Comparison of ENCODE assay signal across 8 cellular contexts in the genomic region with DNA sequence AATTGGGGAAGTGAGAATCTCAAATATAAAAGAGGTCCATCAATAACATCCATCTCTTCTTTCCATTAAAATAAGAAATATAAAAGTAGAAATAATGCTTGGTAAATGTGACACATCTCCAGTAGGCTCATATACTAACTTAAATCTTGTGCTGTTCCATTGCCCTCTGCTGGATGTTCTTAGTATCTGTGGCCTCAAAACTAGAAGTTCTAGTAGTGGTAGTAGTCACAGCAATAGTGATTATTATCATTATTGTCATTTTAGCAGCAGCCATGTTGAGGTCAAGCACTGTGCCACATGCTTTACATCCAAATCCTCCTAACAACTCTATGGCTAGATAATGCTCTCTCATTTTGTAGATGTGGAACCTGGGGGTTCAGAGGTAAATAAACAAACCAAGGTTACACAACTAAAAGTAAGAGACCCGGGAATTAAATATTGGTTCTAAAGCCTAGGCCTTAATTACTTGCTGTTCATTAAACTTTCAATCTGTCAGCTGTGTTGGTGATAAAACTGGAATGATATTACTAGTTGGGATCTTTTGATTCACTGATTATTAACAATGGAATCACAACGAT. TPM values are rescaled to one million over a fixed set of nuclear protein-coding genes. Genes with fewer than 3 reads are reported as not detected.
DNase-seq lines count a peak whose midpoint lies in the region; ATAC-seq and TF ChIP-seq lines count a peak whose summit lies in the region.

No MANE protein-coding gene starts in this region.

- H3K9ac ChIP-seq in DND-41 (ENCODE audit: low read depth, low read length), result no peak overlapping the region
- no peak overlapping the region for H3K9ac ChIP-seq in smooth muscle cell (ENCODE audit: low read depth)

- DNase-seq in DND-41 (peak; percentile 29), HuH-7.5 (ENCODE audit: low spot score) (peak; percentile 13), NOMO-1 treated with dmso at 0.1 percent for 144 hours (lab: John Stamatoyannopoulos, UW; ENCODE audit: unreplicated experiment) (peak; percentile 47), astrocyte of the spinal cord (ENCODE audit: low read depth, low spot score) (peak; percentile 81), hepatocyte (ENCODE audit: low spot score) (peak; percentile 77), smooth muscle cell (lab: John Stamatoyannopoulos, UW; ENCODE audit: unreplicated experiment) (no peak)
- no peak for DNase-seq in activated CD8-positive, alpha-beta memory T cell treated with anti-CD3 and anti-CD28 coated beads, Interleukin-2, amount 50 U/mL, for 4 hours

- H3K4me3 ChIP-seq in DND-41 (ENCODE audit: low read depth in 1 of 2, low read length in 2 of 2) (no peak overlapping the region), astrocyte of the spinal cord (ENCODE audit: low read depth, low read length) (no peak overlapping the region), hepatocyte (no peak overlapping the region), smooth muscle cell (no peak overlapping the region)

- H3K9me3 ChIP-seq in DND-41 (ENCODE audit: insufficient read depth, low read length, severe bottlenecking) (no peaks in the 10 kb centered on the region), hepatocyte (ENCODE audit: low read depth) (no peaks in the 10 kb centered on the region), smooth muscle cell (replicated peaks; ENCODE audit: low read depth) (no peaks in the 10 kb centered on the region)

- H4K20me1 ChIP-seq in DND-41 (ENCODE audit: insufficient read depth, low read length) (no peaks in the 10 kb centered on the region), hepatocyte (ENCODE audit: insufficient read depth, poor library complexity, severe bottlenecking) (no peaks in the 10 kb centered on the region), smooth muscle cell (ENCODE audit: low read depth) (no peaks in the 10 kb centered on the region)

- WGBS in hepatocyte (ENCODE audit: low lambda C conversion rate, missing lambda C conversion rate), result 66% methylated on average over 2 of the region's 2 CpGs
- WGBS in smooth muscle cell (ENCODE audit: low lambda C conversion rate), result 81% methylated on average over 2 of the region's 2 CpGs

- no peaks in the 10 kb centered on the region for H3F3A ChIP-seq in smooth muscle cell (ENCODE audit: low read depth)

- H3K9me2 ChIP-seq in hepatocyte (replicated peaks; ENCODE audit: insufficient read depth), result no peaks in the 10 kb centered on the region

- H3K4me1 ChIP-seq in DND-41 (ENCODE audit: insufficient read depth, low read length) (no peaks in the 10 kb centered on the region), hepatocyte (ENCODE audit: insufficient read depth) (no peaks in the 10 kb centered on the region), smooth muscle cell (ENCODE audit: low read depth) (no peaks in the 10 kb centered on the region)

- H3K27me3 ChIP-seq in DND-41 (ENCODE audit: insufficient read depth, low read length, poor library complexity) (no peaks in the 10 kb centered on the region), hepatocyte (no peaks in the 10 kb centered on the region), smooth muscle cell (ENCODE audit: low read depth) (no peaks in the 10 kb centered on the region)

- TF ChIP-seq CTCF in DND-41 (IDR thresholded peaks at IDR 0.05; ENCODE audit: borderline replicate concordance, extremely low read depth, low read length, poor library complexity, severe bottlenecking), result peak; percentile 78
- peak; percentile 75 for TF ChIP-seq CTCF in astrocyte of the spinal cord (IDR thresholded peaks at IDR 0.05; ENCODE audit: low read depth, low read length)
- TF ChIP-seq CTCF in hepatocyte (IDR thresholded peaks at IDR 0.05; ENCODE audit: poor library complexity), result peak; percentile 80
- TF ChIP-seq CTCF in smooth muscle cell (IDR thresholded peaks at IDR 0.05; ENCODE audit: borderline replicate concordance, insufficient read depth, poor library complexity, severe bottlenecking), result peak; percentile 80

- H2AFZ ChIP-seq in DND-41 (ENCODE audit: low read depth, low read length), result no peak overlapping the region
- no peak overlapping the region for H2AFZ ChIP-seq in hepatocyte
- H2AFZ ChIP-seq in smooth muscle cell (ENCODE audit: low read depth), result no peak overlapping the region

- in situ Hi-C loops in astrocyte of the spinal cord (cut with HindIII; ENCODE audit: low sequenced_read_pairs), result no loop called here

- H3K4me2 ChIP-seq in DND-41 (ENCODE audit: insufficient read depth, low read length) (no peak overlapping the region), hepatocyte (no peak overlapping the region), smooth muscle cell (no peak overlapping the region)

- ATAC-seq in DND-41 (ENCODE audit: insufficient read depth, low read depth) (peak; percentile 90), GM21515 (IDR thresholded peaks at IDR 0.05; ENCODE audit: unreplicated experiment) (peak; percentile 55)

- H3K36me3 ChIP-seq in DND-41 (ENCODE audit: insufficient read depth, low read length), result no peaks in the 10 kb centered on the region
- no peaks in the 10 kb centered on the region for H3K36me3 ChIP-seq in hepatocyte (replicated peaks; ENCODE audit: insufficient read depth, low read depth)
- H3K36me3 ChIP-seq in smooth muscle cell (ENCODE audit: low read depth), result no peaks in the 10 kb centered on the region

- H3K27ac ChIP-seq in DND-41 (ENCODE audit: low read length), result no peak overlapping the region
- no peak overlapping the region for H3K27ac ChIP-seq in hepatocyte
- no peak overlapping the region for H3K27ac ChIP-seq in smooth muscle cell (ENCODE audit: low read depth)

- H3K79me2 ChIP-seq in DND-41 (ENCODE audit: insufficient read depth, low read length) (no peaks in the 10 kb centered on the region), hepatocyte (no peaks in the 10 kb centered on the region), smooth muscle cell (ENCODE audit: low read depth) (no peaks in the 10 kb centered on the region)

RNA-seq across cellular contexts. Expression of a gene that starts 20.2 kb away (rescaled TPM):
- total RNA-seq in hepatocyte (not detected in 2 replicates), smooth muscle cell (0.13 TPM in 1 of 2 replicates, not detected in the other)
- polyA plus RNA-seq in hepatocyte (not detected in 2 replicates), smooth muscle cell (not detected in 2 replicates)

RNA-seq across cellular contexts. Expression of a gene that starts 42.2 kb away (rescaled TPM):
- total RNA-seq in hepatocyte, result 33.7 and 40.7 TPM in 2 replicates
- 60.2 and 62.5 TPM in 2 replicates for polyA plus RNA-seq in hepatocyte
- 32.5 and 35.7 TPM in 2 replicates for total RNA-seq in smooth muscle cell
- 49.1 and 57.8 TPM in 2 replicates for polyA plus RNA-seq in smooth muscle cell

RNA-seq across cellular contexts. Expression of a gene that starts 42.3 kb away (rescaled TPM):
- 52.9 and 56.8 TPM in 2 replicates for total RNA-seq in hepatocyte
- polyA plus RNA-seq in hepatocyte, result 30.5 and 30.8 TPM in 2 replicates
- 28.0 and 29.1 TPM in 2 replicates for total RNA-seq in smooth muscle cell
- 18.1 and 18.8 TPM in 2 replicates for polyA plus RNA-seq in smooth muscle cell

Comparison
In these comparisons a context has a peak if more than half of its experiments do, and no peak if none do; other contexts are left out.
1. DNase-seq: peak in DND-41 (single experiment), HuH-7.5 (single experiment), NOMO-1 treated with dmso at 0.1 percent for 144 hours (single experiment), astrocyte of the spinal cord (single experiment) and hepatocyte (single experiment); none in smooth muscle cell (single experiment) and activated CD8-positive, alpha-beta memory T cell treated with anti-CD3 and anti-CD28 coated beads, Interleukin-2, amount 50 U/mL, for 4 hours (single experiment).
2. Peak in every context shown above with its lines, with median percentiles within 50 percentile points of each other: CTCF ChIP-seq.